1 cellular context compared by ENCODE assay signal in the genomic region with DNA sequence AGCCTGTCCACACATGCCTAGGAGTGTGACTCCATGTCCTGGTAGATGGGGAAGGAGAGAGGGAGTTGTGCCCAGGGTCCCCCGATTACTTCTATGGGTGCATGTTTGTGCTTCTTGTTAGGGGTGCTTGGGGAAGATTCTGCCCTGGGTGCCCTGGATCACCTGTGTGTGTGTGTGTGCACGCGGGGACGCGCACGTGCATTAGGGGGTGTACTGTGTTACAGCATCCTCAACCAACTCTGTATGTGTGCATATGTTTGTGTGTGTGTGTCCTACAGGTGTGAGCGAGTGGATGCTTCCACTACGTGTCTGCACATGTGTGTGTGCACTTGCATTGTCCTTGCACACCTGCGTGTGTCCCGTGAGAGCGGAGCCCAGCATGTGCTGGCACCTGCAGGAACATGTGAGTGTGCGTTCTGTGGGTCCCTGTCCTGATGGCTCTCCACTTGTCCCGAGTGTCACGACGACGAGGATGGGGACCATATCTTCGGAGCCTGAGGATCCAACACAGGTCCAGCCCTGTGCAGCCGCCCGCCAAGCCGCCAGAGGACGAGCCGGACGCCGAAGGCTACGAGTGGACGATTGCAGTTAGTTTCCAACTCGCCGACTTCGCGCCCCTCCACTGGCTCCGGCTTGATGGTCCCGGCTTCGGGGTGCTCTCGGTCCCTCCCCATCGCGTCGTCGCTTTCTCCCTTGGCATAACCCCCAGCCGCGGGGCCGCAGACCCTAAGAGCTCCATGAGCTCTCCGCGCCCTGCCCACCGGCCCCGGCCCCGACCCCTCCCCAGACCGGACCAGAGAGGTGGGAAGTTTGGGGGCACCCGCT.
A peak's percentile ranks its signal among the peaks of the same experiment; 100 is the strongest.
TF ChIP-seq lines count a peak whose summit lies in the region.

No MANE protein-coding gene starts in this region.

TF ChIP-seq in H1, 55 proteins besides CTCF, POLR2A, EP300 and RAD21:
- TF ChIP-seq KDM4A (IDR thresholded peaks at IDR 0.05; ENCODE audit: low read depth, low read length, severe bottlenecking) (peak; percentile 88), ATF2 (IDR thresholded peaks at IDR 0.05; ENCODE audit: low read length) (no peak), CTBP2 (IDR thresholded peaks at IDR 0.05; ENCODE audit: borderline replicate concordance, insufficient read depth, insufficient read length, low read length) (no peak), MAX (IDR thresholded peaks at IDR 0.05) (peak; percentile 92), E2F6 (IDR thresholded peaks at IDR 0.05) (peak; percentile 78; the same call in 1 of the 2 replicates)
